In the genomic region with DNA sequence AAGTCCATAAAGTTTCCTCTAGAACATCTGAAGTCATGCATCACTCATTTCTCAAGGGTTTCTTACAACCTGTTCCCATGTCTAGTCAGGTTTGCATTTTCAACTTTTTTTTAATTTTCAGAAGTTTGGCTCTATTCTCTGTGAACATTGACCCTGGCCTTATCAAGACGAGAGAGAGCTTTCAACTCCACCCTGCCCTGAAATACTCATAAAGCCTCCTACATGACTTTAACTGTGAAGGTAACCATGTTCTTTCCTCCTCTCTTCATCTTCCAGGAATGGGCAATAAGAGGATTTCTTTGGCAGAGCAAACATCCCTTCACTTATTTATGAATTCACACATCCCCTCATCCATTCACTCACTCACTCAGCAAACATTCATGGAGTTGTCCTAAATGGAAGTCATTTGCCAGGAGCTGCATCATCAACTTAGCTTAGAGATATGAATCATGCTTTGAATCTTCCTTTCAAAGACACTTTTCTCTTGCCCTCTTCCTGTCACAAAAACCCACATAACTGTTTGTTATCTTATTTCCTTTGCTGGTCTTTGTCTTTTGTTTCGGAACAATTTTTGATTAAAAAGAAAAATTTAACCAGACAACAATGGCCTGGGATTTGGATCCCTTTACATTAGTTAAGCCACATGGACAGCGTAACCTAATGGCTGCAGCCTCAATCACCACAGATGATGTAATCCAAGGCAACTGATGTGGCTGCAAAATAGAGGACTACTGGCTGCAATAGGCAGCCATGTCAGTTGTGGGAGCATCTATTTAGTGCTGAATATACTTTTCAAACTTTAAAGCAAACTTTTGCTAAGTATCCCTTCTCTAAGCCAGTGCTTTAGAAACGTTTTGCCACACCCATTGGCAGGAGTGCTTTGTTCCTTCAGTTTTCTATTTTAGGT, we compare ENCODE assay signal across 1 cellular context.
TF ChIP-seq lines count a peak whose summit lies in the region.

No MANE protein-coding gene starts in this region.

TF ChIP-seq in IMR-90, 13 proteins besides CTCF, POLR2A, EP300 and RAD21:
- TF ChIP-seq FOS (IDR thresholded peaks at IDR 0.05; ENCODE audit: low read depth, low read length), result no peak
- 0 out of 2 replicates have a peak, but pooled peaks have one; percentile 7 for TF ChIP-seq CEBPB (IDR thresholded peaks at IDR 0.05; ENCODE audit: low read depth, low read length)
